ENCODE assay signal across 26 cellular contexts in the genomic region with DNA sequence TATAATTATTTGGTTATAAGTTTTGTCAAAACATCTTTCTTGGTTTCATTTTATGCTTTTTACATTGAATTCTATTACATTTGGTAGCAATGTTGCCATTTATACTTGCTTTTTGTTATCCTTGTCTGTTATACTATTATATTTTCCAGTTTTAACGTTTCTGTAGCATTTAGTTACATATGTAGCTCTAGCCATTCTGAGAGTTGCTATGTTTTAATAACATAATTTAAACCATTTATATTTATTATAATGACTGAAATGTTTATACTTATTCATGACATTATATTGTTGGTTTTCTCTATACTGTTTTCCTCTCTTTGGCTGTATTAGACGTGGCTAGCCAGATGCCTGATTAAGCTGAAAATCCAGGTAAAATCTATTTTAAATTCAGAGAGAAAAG.
"Had no signal": no experiment of that assay in that cellular context is flagged by ENCODE, and none has a peak within 500 bp of the region (broad histone marks: within the 10 kb centered on the region; RNA-seq: fewer than 3 reads in every experiment).

No MANE protein-coding gene starts in this region.

- H3K27me3 ChIP-seq: neural progenitor cell, ovary, right lobe of liver, sigmoid colon, stomach, thyroid gland, tibial nerve, upper lobe of left lung, vagina had no signal

- H3K4me2 ChIP-seq: neural progenitor cell had no signal

- H3K79me2 ChIP-seq: parathyroid adenoma had no signal

- ATAC-seq: natural killer cell; psoas muscle; right cardiac atrium; right lobe of liver; stimulated activated effector memory CD8-positive, alpha-beta T cell treated with anti-CD3 and anti-CD28 coated beads, Interleukin-12 subunit alpha, Interleukin-12 subunit beta, amount 100 ng/mL, for 72 hours; stimulated activated naive B cell treated with anti-CD40 and anti-IgM and Interleukin-4, amounts not matched to agents 10 μg/mL and 1 μg/mL and 100 μg/mL, for 72 hours had no signal

- H3K4me1 ChIP-seq: parathyroid adenoma, psoas muscle, right lobe of liver, sigmoid colon, stomach, thyroid gland, tibial nerve, upper lobe of left lung, vagina had no signal

- DNase-seq: natural killer cell; occipital lobe; ovary; posterior cingulate gyrus; psoas muscle; right cardiac atrium; right lobe of liver; sigmoid colon; small intestine; stimulated activated CD4-positive, alpha-beta T cell treated with anti-CD3 and anti-CD28 coated beads, Interleukin-15, amount 100 ng/mL, for 24 hours; stimulated activated CD4-positive, alpha-beta T cell treated with anti-CD3 and anti-CD28 coated beads, Interleukin-2, amount 100 ng/mL, for 24 hours; stimulated activated CD4-positive, alpha-beta T cell treated with anti-CD3 and anti-CD28 coated beads, Interleukin-2, amount 100 ng/mL, for 48 hours; stimulated activated CD4-positive, alpha-beta T cell treated with anti-CD3 and anti-CD28 coated beads, Interleukin-4, amount 100 ng/mL, for 24 hours; stimulated activated naive B cell treated with anti-CD40 and anti-IgM and Interleukin-4, amounts not matched to agents 10 μg/mL and 1 μg/mL and 100 μg/mL, for 72 hours; stimulated activated naive CD4-positive, alpha-beta T cell treated with Interleukin-2 at 50 U/mL for 16 hours; stomach; thyroid gland; trophoblast cell; upper lobe of left lung had no signal

- FAIRE-seq: urothelium cell line had no signal

- H3K36me3 ChIP-seq: neural progenitor cell, ovary, right lobe of liver, sigmoid colon, stomach, thoracic aorta, thyroid gland, tibial nerve, upper lobe of left lung, vagina had no signal

- H3K4me3 ChIP-seq: neural progenitor cell, ovary, psoas muscle, right lobe of liver, sigmoid colon, stomach, thoracic aorta, thyroid gland, tibial nerve, upper lobe of left lung, vagina had no signal

- H3K27ac ChIP-seq: neural progenitor cell, ovary, parathyroid adenoma, psoas muscle, right lobe of liver, sigmoid colon, stomach, thoracic aorta, thyroid gland, tibial nerve, upper lobe of left lung, vagina had no signal

- H2AFZ ChIP-seq: neural progenitor cell, parathyroid adenoma had no signal

- H3K9ac ChIP-seq: neural progenitor cell, parathyroid adenoma had no signal

- H3K9me3 ChIP-seq: ovary, thoracic aorta, thyroid gland, vagina had no signal
